1 cellular context compared by ENCODE assay signal in genomic region chr6:148470606-148471299, GRCh38.
TF ChIP-seq lines count a peak whose summit lies in the region.

No MANE protein-coding gene starts in this region.

TF ChIP-seq in endothelial cell of umbilical vein, 7 proteins besides CTCF, POLR2A, EP300 and RAD21 (continued from another document):
- no peak for TF ChIP-seq MAX (IDR thresholded peaks at IDR 0.05; ENCODE audit: insufficient read depth, insufficient read length)
- TF ChIP-seq EZH2 (IDR thresholded peaks at IDR 0.05; ENCODE audit: borderline replicate concordance, low read depth, low read length, severe bottlenecking), result no peak
